ENCODE assay signal across 1 cellular context in the genomic region with DNA sequence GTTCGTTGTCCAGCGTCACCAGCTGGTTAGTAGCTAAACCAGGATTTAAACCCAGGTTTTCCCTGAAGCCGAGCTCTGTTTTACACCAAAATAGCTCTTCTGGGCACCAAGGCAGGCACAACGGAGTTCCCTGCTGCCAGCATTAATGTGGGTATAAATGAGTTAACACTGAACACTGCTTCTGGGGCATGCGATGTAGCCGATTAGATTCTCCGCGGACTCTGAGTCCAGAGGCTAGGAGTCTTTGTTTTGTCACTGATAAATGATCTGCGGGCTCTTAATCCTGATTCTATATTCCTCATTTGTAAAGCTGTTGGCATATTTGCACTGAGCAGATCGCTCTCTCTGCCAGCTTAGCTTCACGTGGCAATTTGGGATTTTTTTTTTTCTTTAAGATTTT.
TF ChIP-seq lines count a peak whose summit lies in the region.

No MANE protein-coding gene starts in this region.

TF ChIP-seq in GM23338, 12 proteins besides CTCF, POLR2A, EP300 and RAD21 (continued from another document):
- TF ChIP-seq REST (IDR thresholded peaks at IDR 0.05; ENCODE audit: unreplicated experiment) (no peak), JUNB (IDR thresholded peaks at IDR 0.05; ENCODE audit: unreplicated experiment) (no peak), POLR2AphosphoS5 (IDR thresholded peaks at IDR 0.05; ENCODE audit: low read depth) (no peak), NANOG (IDR thresholded peaks at IDR 0.05; ENCODE audit: borderline replicate concordance) (no peak), ZNF114 (CRISPR knock-in tag; IDR thresholded peaks at IDR 0.05) (no peak), ZNF462 (CRISPR knock-in tag; IDR thresholded peaks at IDR 0.05) (no peak)
